11 cellular contexts compared by ENCODE assay signal in the genomic region with DNA sequence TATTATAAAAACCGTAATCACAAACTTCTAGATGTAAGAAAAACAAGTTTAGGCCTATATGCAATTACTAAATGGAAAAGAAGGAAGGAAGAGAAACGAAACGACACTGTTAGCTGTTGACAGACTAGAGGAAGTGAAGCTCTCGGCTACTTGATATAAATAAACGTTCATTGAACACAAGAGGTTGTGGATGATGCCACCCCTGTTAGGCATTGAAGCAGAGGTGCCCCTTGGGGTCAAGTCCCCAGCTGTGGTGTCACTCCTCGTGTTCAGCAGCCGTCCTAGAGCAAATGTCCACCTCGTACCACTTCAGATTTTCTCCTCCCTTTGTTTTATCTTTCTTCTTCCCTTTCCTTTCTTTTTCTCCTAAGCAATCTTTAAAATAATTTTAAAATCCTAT.
DNase-seq lines count a peak whose midpoint lies in the region; ATAC-seq and TF ChIP-seq lines count a peak whose summit lies in the region.
"Had no signal": no experiment of that assay in that cellular context is flagged by ENCODE, and none has a peak within 500 bp of the region (broad histone marks: within the 10 kb centered on the region; RNA-seq: fewer than 3 reads in every experiment).

No MANE protein-coding gene starts in this region.

- H3K4me2 ChIP-seq in hepatocyte = peak overlapping the region; percentile 35

- H3K27ac ChIP-seq in HL-60 (replicated peaks) = peak overlapping the region; percentile 66
- no peak overlapping the region for H3K27ac ChIP-seq in hepatocyte
- no peak overlapping the region for H3K27ac ChIP-seq in WERI-Rb-1
- H3K27ac ChIP-seq: lower lobe of right lung, upper lobe of left lung had no signal

- no peaks in the 10 kb centered on the region for H3K4me1 ChIP-seq in hepatocyte (ENCODE audit: insufficient read depth)
- H3K4me1 ChIP-seq: lower lobe of right lung, upper lobe of left lung had no signal

- peak in 1 of 2 experiments; percentile 18 for DNase-seq in HL-60 (ENCODE audit: low read depth in 1 of 2, low spot score in 1 of 2)
- no peak for DNase-seq in hepatocyte (ENCODE audit: low spot score)
- DNase-seq in islet precursor cell = no peak
- DNase-seq in NCI-H146 (lab: John Stamatoyannopoulos, UW) = no peak
- no peak for DNase-seq in WERI-Rb-1
- DNase-seq in H4 (ENCODE audit: low spot score) = no peak
- DNase-seq: activated naive CD8-positive, alpha-beta T cell treated with anti-CD3 and anti-CD28 coated beads, Interleukin-2, amount 10 ng/mL, durations not matched to agents 7 days and 5 days; lower lobe of right lung; upper lobe of left lung had no signal

- 66% methylated on average over 8 of the region's 8 CpGs for WGBS in hepatocyte (ENCODE audit: low lambda C conversion rate, missing lambda C conversion rate)

- no peaks in the 10 kb centered on the region for H3K36me3 ChIP-seq in hepatocyte (replicated peaks; ENCODE audit: insufficient read depth, low read depth)
- no peaks in the 10 kb centered on the region for H3K36me3 ChIP-seq in WERI-Rb-1
- H3K36me3 ChIP-seq: lower lobe of right lung, upper lobe of left lung had no signal

- no peaks in the 10 kb centered on the region for H3K9me3 ChIP-seq in hepatocyte (ENCODE audit: low read depth)
- no peaks in the 10 kb centered on the region for H3K9me3 ChIP-seq in WERI-Rb-1 (ENCODE audit: severe bottlenecking)
- H3K9me3 ChIP-seq: lower lobe of right lung, upper lobe of left lung had no signal

- peak; percentile 79 for ATAC-seq in GM18867 (IDR thresholded peaks at IDR 0.05; ENCODE audit: unreplicated experiment)
- peak; percentile 58 for ATAC-seq in HG02588 (IDR thresholded peaks at IDR 0.05; ENCODE audit: unreplicated experiment)
- ATAC-seq: lower lobe of right lung had no signal

- H3K9me2 ChIP-seq in hepatocyte (replicated peaks; ENCODE audit: insufficient read depth) = no peaks in the 10 kb centered on the region

- H3K4me3 ChIP-seq in HL-60 (replicated peaks; ENCODE audit: insufficient read depth, low read length) = no peak overlapping the region
- no peak overlapping the region for H3K4me3 ChIP-seq in hepatocyte
- no peak overlapping the region for H3K4me3 ChIP-seq in WERI-Rb-1 (ENCODE audit: low read depth, low read length)
- H3K4me3 ChIP-seq: lower lobe of right lung, upper lobe of left lung had no signal

- no peaks in the 10 kb centered on the region for H4K20me1 ChIP-seq in hepatocyte (ENCODE audit: insufficient read depth, poor library complexity, severe bottlenecking)

- TF ChIP-seq CTCF in HL-60 (IDR thresholded peaks at IDR 0.05; ENCODE audit: insufficient read depth, low read length) = no peak
- TF ChIP-seq CTCF in hepatocyte (IDR thresholded peaks at IDR 0.05; ENCODE audit: poor library complexity) = no peak
- TF ChIP-seq CTCF in WERI-Rb-1 (IDR thresholded peaks at IDR 0.05; ENCODE audit: low read depth, low read length) = no peak

- H3K27me3 ChIP-seq in HL-60 (ENCODE audit: insufficient read depth, poor library complexity, severe bottlenecking) (no peaks in the 10 kb centered on the region), hepatocyte (no peaks in the 10 kb centered on the region), WERI-Rb-1 (ENCODE audit: insufficient read depth, low read depth, severe bottlenecking) (no peaks in the 10 kb centered on the region)
- H3K27me3 ChIP-seq: upper lobe of left lung had no signal

- no peaks in the 10 kb centered on the region for H3K79me2 ChIP-seq in hepatocyte

- H2AFZ ChIP-seq in hepatocyte = no peak overlapping the region
